ENCODE assay signal across 13 cellular contexts in the genomic region with DNA sequence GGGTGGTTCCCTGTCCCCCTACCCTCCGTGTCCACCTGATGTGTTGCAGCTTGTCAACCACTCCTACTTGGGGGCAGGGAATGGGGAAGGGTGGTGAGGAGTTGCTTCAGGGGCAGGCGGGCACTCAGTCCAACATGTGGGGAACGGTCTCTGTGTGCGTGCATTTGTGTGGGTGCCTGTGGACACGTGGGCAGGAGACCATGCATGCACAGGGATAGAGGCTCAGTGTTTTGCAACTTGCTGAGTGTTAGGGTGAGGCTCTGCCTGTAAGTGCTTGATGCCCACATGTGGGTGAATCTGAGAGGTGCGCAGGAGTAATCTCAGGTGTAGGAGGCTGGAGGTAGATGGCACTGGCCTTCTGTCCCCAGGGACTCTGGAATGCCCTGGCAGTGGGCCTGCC. TPM values are rescaled to one million over a fixed set of nuclear protein-coding genes. Genes with fewer than 3 reads are reported as not detected.
DNase-seq lines count a peak whose midpoint lies in the region; ATAC-seq and TF ChIP-seq lines count a peak whose summit lies in the region.
"Had no signal": no experiment of that assay in that cellular context is flagged by ENCODE, and none has a peak within 500 bp of the region (broad histone marks: within the 10 kb centered on the region; RNA-seq: fewer than 3 reads in every experiment).

No MANE protein-coding gene starts in this region.

- H2BK15ac ChIP-seq in neuronal stem cell (ENCODE audit: low read length), result no peak overlapping the region
- no peak overlapping the region for H2BK15ac ChIP-seq in mesenchymal stem cell (ENCODE audit: low read depth, poor library complexity, severe bottlenecking)

- H3K4ac ChIP-seq in neuronal stem cell (ENCODE audit: low read length) (no peak overlapping the region), mesenchymal stem cell (ENCODE audit: low read depth in 1 of 2, low read length in 2 of 2) (no peak overlapping the region), trophoblast cell (ENCODE audit: low read depth, low read length) (no peak overlapping the region)

- H3K9me3 ChIP-seq in HEK293 (ENCODE audit: control insufficient read depth, insufficient read depth, low read depth, low read length), result no peaks in the 10 kb centered on the region
- H3K9me3 ChIP-seq in RWPE2 (ENCODE audit: severe bottlenecking), result no peaks in the 10 kb centered on the region
- no peaks in the 10 kb centered on the region for H3K9me3 ChIP-seq in neuronal stem cell (replicated peaks in 1 of 2; ENCODE audit: control insufficient read depth in 2 of 2, insufficient read depth in 1 of 2, low read depth in 1 of 2, low read length in 2 of 2)
- no peaks in the 10 kb centered on the region for H3K9me3 ChIP-seq in mesenchymal stem cell (ENCODE audit: control insufficient read depth, low read length)
- no peaks in the 10 kb centered on the region for H3K9me3 ChIP-seq in trophoblast cell (ENCODE audit: insufficient read depth, low read depth, low read length)
- H3K9me3 ChIP-seq: BLaER1 had no signal

- H2BK120ac ChIP-seq in neuronal stem cell (ENCODE audit: low read depth, low read length) (no peak overlapping the region), mesenchymal stem cell (ENCODE audit: low read depth, low read length) (no peak overlapping the region), trophoblast cell (ENCODE audit: insufficient read depth, low read length, poor library complexity) (no peak overlapping the region)

- no peak overlapping the region for H4K12ac ChIP-seq in trophoblast cell (ENCODE audit: low read depth, low read length)

- no peak overlapping the region for H4K8ac ChIP-seq in neuronal stem cell (ENCODE audit: low read depth, low read length)
- H4K8ac ChIP-seq in mesenchymal stem cell (ENCODE audit: low read length), result no peak overlapping the region
- H4K8ac ChIP-seq in trophoblast cell (ENCODE audit: low read depth, low read length), result no peak overlapping the region

- H3K79me1 ChIP-seq in neuronal stem cell (ENCODE audit: low read depth, low read length) (peaks cover 1% of the 10 kb centered on the region), mesenchymal stem cell (replicated peaks; ENCODE audit: low read length, poor library complexity, severe bottlenecking) (no peaks in the 10 kb centered on the region), trophoblast cell (ENCODE audit: low read length) (no peaks in the 10 kb centered on the region)

- no peak for TF ChIP-seq CTCF in HEK293 (tag by site-specific recombination; IDR thresholded peaks at IDR 0.05)
- TF ChIP-seq CTCF in RWPE2 (IDR thresholded peaks at IDR 0.05; ENCODE audit: poor library complexity, severe bottlenecking), result no peak
- no peak for TF ChIP-seq CTCF in epithelial cell of esophagus (IDR thresholded peaks at IDR 0.05; ENCODE audit: insufficient read depth, low read depth, low read length, missing control alignments)

- H3K18ac ChIP-seq in neuronal stem cell (ENCODE audit: low read length) (no peak overlapping the region), mesenchymal stem cell (ENCODE audit: low read depth in 1 of 2, low read length in 2 of 2) (no peak overlapping the region), trophoblast cell (ENCODE audit: low read length) (no peak overlapping the region)

- H3K27me3 ChIP-seq in RWPE2 (ENCODE audit: insufficient read depth, poor library complexity, severe bottlenecking), result no peaks in the 10 kb centered on the region
- peaks cover 0 to 79% (median 0%) of the 10 kb centered on the region in 3 experiments for H3K27me3 ChIP-seq in neuronal stem cell (ENCODE audit: control insufficient read depth in 3 of 3, insufficient read depth in 3 of 3, low read depth in 1 of 3, low read length in 3 of 3)
- H3K27me3 ChIP-seq in mesenchymal stem cell (ENCODE audit: control insufficient read depth in 1 of 2, insufficient read depth in 1 of 2, low read length in 2 of 2), result peaks cover 19 to 63% of the 10 kb centered on the region in 2 experiments
- no peaks in the 10 kb centered on the region for H3K27me3 ChIP-seq in trophoblast cell (ENCODE audit: insufficient read depth, low read length)
- H3K27me3 ChIP-seq: BLaER1 had no signal

- H3K4me2 ChIP-seq in neuronal stem cell (ENCODE audit: insufficient read depth, low read length, poor library complexity, severe bottlenecking), result no peak overlapping the region
- H3K4me2 ChIP-seq in mesenchymal stem cell (ENCODE audit: low read length, poor library complexity, severe bottlenecking), result no peak overlapping the region
- no peak overlapping the region for H3K4me2 ChIP-seq in trophoblast cell (ENCODE audit: low read length)
- H3K4me2 ChIP-seq: BLaER1 had no signal

- H3K9ac ChIP-seq in neuronal stem cell (ENCODE audit: low read depth, low read length, poor library complexity) (no peak overlapping the region), mesenchymal stem cell (ENCODE audit: low read length) (no peak overlapping the region), trophoblast cell (ENCODE audit: low read length) (no peak overlapping the region)
- H3K9ac ChIP-seq: BLaER1 had no signal

- no peaks in the 10 kb centered on the region for H3K79me2 ChIP-seq in trophoblast cell (ENCODE audit: control insufficient read depth, insufficient read depth, low read length, poor library complexity)

- WGBS in neuronal stem cell (ENCODE audit: extremely low coverage in 2 of 2, insufficient read length in 2 of 2, insufficient replicate concordance in 1 of 2), 2 donors, result no CpG with 5 or more reads among the region's 6 CpGs
- 80% methylated on average over 6 of the region's 6 CpGs for WGBS in mesenchymal stem cell
- no CpG with 5 or more reads among the region's 6 CpGs for WGBS in trophoblast cell (ENCODE audit: extremely low coverage, insufficient coverage, insufficient read length)

- H2BK12ac ChIP-seq in neuronal stem cell (ENCODE audit: low read length) (no peak overlapping the region), mesenchymal stem cell (ENCODE audit: low read length in 2 of 2) (no peak overlapping the region), trophoblast cell (ENCODE audit: low read length) (no peak overlapping the region)

- no peak overlapping the region for H3K27ac ChIP-seq in HEK293 (ENCODE audit: extremely low read depth, low read depth, low read length)
- H3K27ac ChIP-seq in RWPE2 (ENCODE audit: poor library complexity, severe bottlenecking), result no peak overlapping the region
- no peak overlapping the region for H3K27ac ChIP-seq in neuronal stem cell (replicated peaks; ENCODE audit: low read length)
- H3K27ac ChIP-seq in mesenchymal stem cell (ENCODE audit: low read length, poor library complexity, severe bottlenecking), result no peak overlapping the region
- H3K27ac ChIP-seq in trophoblast cell (ENCODE audit: low read depth, low read length), result no peak overlapping the region
- H3K27ac ChIP-seq: BLaER1 had no signal

- H2AK5ac ChIP-seq in neuronal stem cell (ENCODE audit: low read depth, low read length), result no peak overlapping the region
- H2AK5ac ChIP-seq in mesenchymal stem cell (ENCODE audit: low read length, severe bottlenecking), result no peak overlapping the region
- H2AK5ac ChIP-seq in trophoblast cell (ENCODE audit: low read length), result no peak overlapping the region

- POLR2A ChIA-PET in HEK293 (lab: Yijun Ruan, JAX), result no interaction called here

- H3K23ac ChIP-seq in neuronal stem cell (ENCODE audit: low read depth, low read length, poor library complexity) (no peak overlapping the region), mesenchymal stem cell (ENCODE audit: low read length in 2 of 2) (no peak overlapping the region), trophoblast cell (ENCODE audit: low read length) (no peak overlapping the region)

- peak overlapping the region; percentile 19 for H2BK5ac ChIP-seq in neuronal stem cell (ENCODE audit: low read length)
- H2BK5ac ChIP-seq in mesenchymal stem cell (ENCODE audit: low read depth, low read length, poor library complexity, severe bottlenecking), result no peak overlapping the region
- no peak overlapping the region for H2BK5ac ChIP-seq in trophoblast cell (ENCODE audit: low read depth, low read length, poor library complexity)

- H4K91ac ChIP-seq in neuronal stem cell (ENCODE audit: low read depth, low read length, poor library complexity) (no peak overlapping the region), mesenchymal stem cell (ENCODE audit: low read length) (no peak overlapping the region), trophoblast cell (ENCODE audit: low read depth, low read length) (no peak overlapping the region)

- H2AFZ ChIP-seq in neuronal stem cell (ENCODE audit: low read length), result no peak overlapping the region
- H2AFZ ChIP-seq in mesenchymal stem cell (ENCODE audit: low read depth, low read length), result no peak overlapping the region
- no peak overlapping the region for H2AFZ ChIP-seq in trophoblast cell (ENCODE audit: insufficient read depth, low read length, poor library complexity)

- H3K14ac ChIP-seq in neuronal stem cell (ENCODE audit: low read length) (no peak overlapping the region), mesenchymal stem cell (ENCODE audit: low read length in 2 of 2) (no peak overlapping the region), trophoblast cell (ENCODE audit: low read length) (no peak overlapping the region)

- ATAC-seq in RWPE2 (ENCODE audit: low read depth), result peak; percentile 37; the same call in 1 of the 3 replicates
- no peak for ATAC-seq in activated CD4-positive, CD25-positive, alpha-beta regulatory T cell treated with anti-CD3 and anti-CD28 coated beads, Interleukin-2, amount 50 U/mL, for 24 hours
- ATAC-seq: HCT116 had no signal

- H3K36me3 ChIP-seq in HEK293 (ENCODE audit: control insufficient read depth in 2 of 2, insufficient read depth in 1 of 2, low read length in 2 of 2), result no peaks in the 10 kb centered on the region
- H3K36me3 ChIP-seq in RWPE2 (ENCODE audit: low read depth), result no peaks in the 10 kb centered on the region
- H3K36me3 ChIP-seq in neuronal stem cell (replicated peaks in 1 of 2; ENCODE audit: control insufficient read depth in 2 of 2, insufficient read depth in 2 of 2, low read length in 2 of 2), result peaks cover 0 to 2% of the 10 kb centered on the region in 2 donors
- H3K36me3 ChIP-seq in mesenchymal stem cell (ENCODE audit: control insufficient read depth in 1 of 2, insufficient read depth in 2 of 2, low read depth in 1 of 2, low read length in 2 of 2), result no peaks in the 10 kb centered on the region
- H3K36me3 ChIP-seq in trophoblast cell (ENCODE audit: control insufficient read depth in 1 of 2, insufficient read depth in 2 of 2, low read length in 2 of 2), result no peaks in the 10 kb centered on the region
- H3K36me3 ChIP-seq: BLaER1 had no signal

- DNase-seq in RWPE2 (ENCODE audit: low spot score) (no peak), epithelial cell of esophagus (ENCODE audit: low read depth) (peak; percentile 69), neuronal stem cell (ENCODE audit: low spot score) (no peak), mesenchymal stem cell (no peak), trophoblast cell (no peak)
- DNase-seq: 8988T, AML-193, DMS53, GF-D8 had no signal

- H3K4me1 ChIP-seq in HEK293 (ENCODE audit: control insufficient read depth, insufficient read depth, low read length), result no peaks in the 10 kb centered on the region
- no peaks in the 10 kb centered on the region for H3K4me1 ChIP-seq in RWPE2 (ENCODE audit: insufficient read depth, poor library complexity, severe bottlenecking)
- H3K4me1 ChIP-seq in neuronal stem cell (ENCODE audit: control insufficient read depth in 2 of 2, insufficient read depth in 1 of 2, low read depth in 1 of 2, low read length in 2 of 2), result peaks cover 10 to 13% of the 10 kb centered on the region in 2 donors
- peaks cover 17% of the 10 kb centered on the region for H3K4me1 ChIP-seq in mesenchymal stem cell (ENCODE audit: control insufficient read depth, insufficient read depth, low read depth, low read length)
- no peaks in the 10 kb centered on the region for H3K4me1 ChIP-seq in trophoblast cell (ENCODE audit: control insufficient read depth in 1 of 2, insufficient read depth in 2 of 2, low read length in 2 of 2)

- CTCF ChIA-PET in HEK293 (lab: Yijun Ruan, JAX), result no interaction called here

- no peak overlapping the region for H3K4me3 ChIP-seq in HEK293 (ENCODE audit: low read depth, low read length)
- H3K4me3 ChIP-seq in RWPE2 (ENCODE audit: severe bottlenecking), result no peak overlapping the region
- no peak overlapping the region for H3K4me3 ChIP-seq in epithelial cell of esophagus (ENCODE audit: low read length)
- H3K4me3 ChIP-seq in neuronal stem cell (ENCODE audit: low read length in 2 of 2), result no peak overlapping the region
- H3K4me3 ChIP-seq in mesenchymal stem cell (ENCODE audit: insufficient read depth in 1 of 2, low read depth in 1 of 2, low read length in 2 of 2), result no peak overlapping the region
- H3K4me3 ChIP-seq in trophoblast cell (ENCODE audit: low read depth, low read length), result no peak overlapping the region
- H3K4me3 ChIP-seq: BLaER1 had no signal

RNA-seq across cellular contexts. Expression of a gene that starts 24.4 kb away (rescaled TPM):
- 21.4 TPM for polyA plus RNA-seq in neuronal stem cell (2013, experiment 1 of 2)
- 20.8 TPM for polyA plus RNA-seq in neuronal stem cell (2013, experiment 2 of 2)
- polyA plus RNA-seq in mesenchymal stem cell (2013, experiment 1 of 2), result 49.2 TPM
- polyA plus RNA-seq in mesenchymal stem cell (2013, experiment 2 of 2), result 49.8 TPM
- 43.3 and 44.6 TPM in 2 replicates for polyA plus RNA-seq in trophoblast cell (2013)

RNA-seq across cellular contexts. Expression of a gene that starts 33.1 kb away (rescaled TPM):
- polyA plus RNA-seq in neuronal stem cell (2013, experiment 1 of 2), result 6.9 TPM
- polyA plus RNA-seq in neuronal stem cell (2013, experiment 2 of 2), result 7.1 TPM
- 13.5 TPM for polyA plus RNA-seq in mesenchymal stem cell (2013, experiment 1 of 2)
- 13.5 TPM for polyA plus RNA-seq in mesenchymal stem cell (2013, experiment 2 of 2)
- 14.7 and 16.2 TPM in 2 replicates for polyA plus RNA-seq in trophoblast cell (2013)

RNA-seq across cellular contexts. Expression of a gene that starts 33.2 kb away (rescaled TPM):
- polyA plus RNA-seq in neuronal stem cell (2013, experiment 1 of 2), result 19.4 TPM
- 17.4 TPM for polyA plus RNA-seq in neuronal stem cell (2013, experiment 2 of 2)
- 10.6 TPM for polyA plus RNA-seq in mesenchymal stem cell (2013, experiment 1 of 2)
- polyA plus RNA-seq in mesenchymal stem cell (2013, experiment 2 of 2), result 9.1 TPM
- 13.1 TPM in 2 replicates for polyA plus RNA-seq in trophoblast cell (2013)

RNA-seq across cellular contexts. Expression of a gene that starts 38.2 kb away (rescaled TPM):
- polyA plus RNA-seq in neuronal stem cell (2013, experiment 1 of 2), result 2.0 TPM
- 1.6 TPM for polyA plus RNA-seq in neuronal stem cell (2013, experiment 2 of 2)
- 0.48 TPM for polyA plus RNA-seq in mesenchymal stem cell (2013, experiment 1 of 2)
- polyA plus RNA-seq in mesenchymal stem cell (2013, experiment 2 of 2), result 0.79 TPM
- 0.45 and 0.51 TPM in 2 replicates for polyA plus RNA-seq in trophoblast cell (2013)

RNA-seq across cellular contexts. Expression of a gene that starts 43.1 kb away (rescaled TPM):
- polyA plus RNA-seq in neuronal stem cell (2013, experiment 1 of 2), result 8.5 TPM
- 8.5 TPM for polyA plus RNA-seq in neuronal stem cell (2013, experiment 2 of 2)
- 12.3 TPM for polyA plus RNA-seq in mesenchymal stem cell (2013, experiment 1 of 2)
- polyA plus RNA-seq in mesenchymal stem cell (2013, experiment 2 of 2), result 12.4 TPM
- polyA plus RNA-seq in trophoblast cell (2013), result 15.1 and 16.0 TPM in 2 replicates
